8 cellular contexts compared by ENCODE assay signal in genomic region chr11:46918087-46918751, GRCh38. TPM values are rescaled to one million over a fixed set of nuclear protein-coding genes. Genes with fewer than 3 reads are reported as not detected.
DNase-seq lines count a peak whose midpoint lies in the region; ATAC-seq and TF ChIP-seq lines count a peak whose summit lies in the region.

A gene with protein sequence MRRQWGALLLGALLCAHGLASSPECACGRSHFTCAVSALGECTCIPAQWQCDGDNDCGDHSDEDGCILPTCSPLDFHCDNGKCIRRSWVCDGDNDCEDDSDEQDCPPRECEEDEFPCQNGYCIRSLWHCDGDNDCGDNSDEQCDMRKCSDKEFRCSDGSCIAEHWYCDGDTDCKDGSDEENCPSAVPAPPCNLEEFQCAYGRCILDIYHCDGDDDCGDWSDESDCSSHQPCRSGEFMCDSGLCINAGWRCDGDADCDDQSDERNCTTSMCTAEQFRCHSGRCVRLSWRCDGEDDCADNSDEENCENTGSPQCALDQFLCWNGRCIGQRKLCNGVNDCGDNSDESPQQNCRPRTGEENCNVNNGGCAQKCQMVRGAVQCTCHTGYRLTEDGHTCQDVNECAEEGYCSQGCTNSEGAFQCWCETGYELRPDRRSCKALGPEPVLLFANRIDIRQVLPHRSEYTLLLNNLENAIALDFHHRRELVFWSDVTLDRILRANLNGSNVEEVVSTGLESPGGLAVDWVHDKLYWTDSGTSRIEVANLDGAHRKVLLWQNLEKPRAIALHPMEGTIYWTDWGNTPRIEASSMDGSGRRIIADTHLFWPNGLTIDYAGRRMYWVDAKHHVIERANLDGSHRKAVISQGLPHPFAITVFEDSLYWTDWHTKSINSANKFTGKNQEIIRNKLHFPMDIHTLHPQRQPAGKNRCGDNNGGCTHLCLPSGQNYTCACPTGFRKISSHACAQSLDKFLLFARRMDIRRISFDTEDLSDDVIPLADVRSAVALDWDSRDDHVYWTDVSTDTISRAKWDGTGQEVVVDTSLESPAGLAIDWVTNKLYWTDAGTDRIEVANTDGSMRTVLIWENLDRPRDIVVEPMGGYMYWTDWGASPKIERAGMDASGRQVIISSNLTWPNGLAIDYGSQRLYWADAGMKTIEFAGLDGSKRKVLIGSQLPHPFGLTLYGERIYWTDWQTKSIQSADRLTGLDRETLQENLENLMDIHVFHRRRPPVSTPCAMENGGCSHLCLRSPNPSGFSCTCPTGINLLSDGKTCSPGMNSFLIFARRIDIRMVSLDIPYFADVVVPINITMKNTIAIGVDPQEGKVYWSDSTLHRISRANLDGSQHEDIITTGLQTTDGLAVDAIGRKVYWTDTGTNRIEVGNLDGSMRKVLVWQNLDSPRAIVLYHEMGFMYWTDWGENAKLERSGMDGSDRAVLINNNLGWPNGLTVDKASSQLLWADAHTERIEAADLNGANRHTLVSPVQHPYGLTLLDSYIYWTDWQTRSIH (N-terminal part only) (minus strand): TSS chr11:46918550. CDS start chr11:46918379, 171 bp downstream.

- no peak for TF ChIP-seq POLR2A in transverse colon (IDR thresholded peaks at IDR 0.05)

- TF ChIP-seq CTCF in GM12865 (IDR thresholded peaks at IDR 0.05; ENCODE audit: insufficient read depth, low read depth, low read length, missing control alignments) (no peak), transverse colon (IDR thresholded peaks at IDR 0.05) (peak in 1 of 5 experiments; percentile 6)

- no peak for ATAC-seq in GM18517 (IDR thresholded peaks at IDR 0.05; ENCODE audit: unreplicated experiment)

- in situ Hi-C loops in transverse colon (cut with MboI; ENCODE audit: low pct_ligation_motif_present in 1 of 4, low pct_unique_long_range_greater_than_20kb in 1 of 4, low sequenced_read_pairs in 3 of 4), result loop anchor here in 1 of 4 donors (10.0 kb wide), 1 partner anchor 237 kb away; no protein-coding TSS in a partner anchor

- DNase-seq in GM12865 (ENCODE audit: low read depth), result peak; percentile 16
- DNase-seq in HuH-7 (ENCODE audit: low spot score), result peak; percentile 82
- peak; percentile 71 for DNase-seq in activated CD8-positive, alpha-beta memory T cell treated with anti-CD3 and anti-CD28 coated beads, Interleukin-2, amount 50 U/mL, for 48 hours
- peak; percentile 69 for DNase-seq in transverse colon
- no peak for DNase-seq in NCI-H510A treated with DMSO at 0.1 percent for 48 hours (lab: John Stamatoyannopoulos, UW)

- intact Hi-C loops in transverse colon (cut with DNase I; ENCODE audit: low total_unique reads), result no loop called here

- H3K4me3 ChIP-seq in GM12865 (ENCODE audit: low read depth, low read length) (peak within 1 kb of the TSS; percentile 48), esophagus (ENCODE audit: low read depth in 1 of 2, low read length in 2 of 2) (peak within 1 kb of the TSS; percentile 63 to 80), mucosa of stomach (ENCODE audit: low read length) (peak within 1 kb of the TSS; percentile 51), transverse colon (peak within 1 kb of the TSS; percentile 63 to 73 (median 70))

- no peaks in the 10 kb centered on the region for H3K9me3 ChIP-seq in esophagus (ENCODE audit: control insufficient read depth in 2 of 2, insufficient read depth in 1 of 2, low read depth in 1 of 2, low read length in 1 of 2)
- H3K9me3 ChIP-seq in mucosa of stomach (ENCODE audit: control insufficient read depth, low read length), result no peaks in the 10 kb centered on the region
- no peaks in the 10 kb centered on the region for H3K9me3 ChIP-seq in transverse colon

- H3K4me1 ChIP-seq in esophagus (ENCODE audit: control insufficient read depth in 2 of 2, insufficient read depth in 2 of 2, low read length in 1 of 2), result peaks cover 0 to 7% of the 10 kb centered on the region in 2 donors
- H3K4me1 ChIP-seq in mucosa of stomach (ENCODE audit: control insufficient read depth, insufficient read depth, low read length), result peaks cover 20% of the 10 kb centered on the region
- H3K4me1 ChIP-seq in transverse colon, result peaks cover 4 to 51% (median 31%) of the 10 kb centered on the region in 4 donors

- peak within 1 kb of the TSS; percentile 63 for H3K9ac ChIP-seq in mucosa of stomach (ENCODE audit: low read length)

- no peaks in the 10 kb centered on the region for H3K27me3 ChIP-seq in esophagus (ENCODE audit: control insufficient read depth in 1 of 2, insufficient read depth in 2 of 2, low read length in 2 of 2)
- H3K27me3 ChIP-seq in mucosa of stomach (ENCODE audit: control insufficient read depth, insufficient read depth, low read length), result peaks cover 10% of the 10 kb centered on the region
- peaks cover 12% of the 10 kb centered on the region for H3K27me3 ChIP-seq in transverse colon

- H3K27ac ChIP-seq in esophagus (ENCODE audit: low read depth in 2 of 2, low read length in 1 of 2) (peak within 1 kb of the TSS; percentile 8 to 57), transverse colon (peak within 1 kb of the TSS; percentile 66 to 82 (median 76))

- no peak for TF ChIP-seq EP300 in transverse colon (IDR thresholded peaks at IDR 0.05; ENCODE audit: low read depth)

- 1% methylated on average over 40 to 95 of the region's 95 CpGs for WGBS in esophagus, 2 donors
- 2% methylated on average over 25 of the region's 95 CpGs; no CpG with 5 or more reads in 1 of the 2 donors for whole genome bisulfite sequencing in transverse colon (ENCODE audit: low coverage in 1 of 2), 2 donors

- H3K36me3 ChIP-seq in esophagus (ENCODE audit: control insufficient read depth in 2 of 2, insufficient read depth in 2 of 2, low read length in 1 of 2) (no peaks in the 10 kb centered on the region), mucosa of stomach (ENCODE audit: control insufficient read depth, insufficient read depth, low read length) (no peaks in the 10 kb centered on the region), transverse colon (no peaks in the 10 kb centered on the region)

RNA-seq across cellular contexts. Expression of the gene that starts here (rescaled TPM):
- 1 to 10 TPM; 2.6 to 8.2 TPM for polyA plus RNA-seq in esophagus
- total RNA-seq in transverse colon, result 10 to 100 TPM in 3 of 4 donors, 1 to 10 TPM in 1; 7.9 to 52.4 (median 16.2) TPM
